Comparison of ENCODE assay signal across 18 cellular contexts in genomic region chr13:27302643-27303262, GRCh38. TPM values are rescaled to one million over a fixed set of nuclear protein-coding genes. Genes with fewer than 3 reads are reported as not detected.
DNase-seq lines count a peak whose midpoint lies in the region; ATAC-seq and TF ChIP-seq lines count a peak whose summit lies in the region.
"Had no signal": no experiment of that assay in that cellular context is flagged by ENCODE, and none has a peak within 500 bp of the region (broad histone marks: within the 10 kb centered on the region; RNA-seq: fewer than 3 reads in every experiment).

No MANE protein-coding gene starts in this region.

- H3K27me3 ChIP-seq in DND-41 (ENCODE audit: insufficient read depth, low read length, poor library complexity) (peaks cover 23% of the 10 kb centered on the region), left lung (no peaks in the 10 kb centered on the region)

- no peak for DNase-seq in activated T-cell treated with anti-CD3 and anti-CD28 coated beads, Interleukin-2, amount 50 U/mL, for 72 hours
- no peak for DNase-seq in activated T-cell treated with anti-CD3 and anti-CD28 coated beads, Interleukin-2, amount 50 U/mL, for 48 hours
- DNase-seq in DND-41 (no peak), left lung (no peak), head of caudate nucleus (no peak), CD1c-positive myeloid dendritic cell (ENCODE audit: extremely low spot score) (no peak)
- peak; percentile 37 for DNase-seq in Jurkat, Clone E6-1 (ENCODE audit: low read depth, low spot score)
- DNase-seq in activated CD4-positive, alpha-beta memory T cell treated with anti-CD3 and anti-CD28 coated beads for 36 hours = no peak
- DNase-seq: ACHN; CD4-positive, alpha-beta memory T cell; DMS79 treated with DMSO at 0.1 percent for 48 hours; NCI-H187 treated with DMSO at 0.1 percent for 48 hours; NCI-H2171; NCI-H446; NCI-H69; RPMI8226; SJCRH30 had no signal

- H3K4me3 ChIP-seq in DND-41 (ENCODE audit: low read depth in 1 of 2, low read length in 2 of 2) (no peak overlapping the region), left lung (no peak overlapping the region)
- H3K4me3 ChIP-seq in Jurkat, Clone E6-1 (ENCODE audit: low read length) = no peak overlapping the region
- H3K4me3 ChIP-seq: HAP-1, SJCRH30 had no signal

- no peak overlapping the region for H3K27ac ChIP-seq in DND-41 (ENCODE audit: low read length)
- peak overlapping the region in 1 of 2 donors; percentile 38 for H3K27ac ChIP-seq in left lung
- H3K27ac ChIP-seq: SJCRH30 had no signal

- peak overlapping the region in 1 of 2 donors; percentile 14 for H3K4me3 Mint-ChIP-seq in activated T-cell treated with anti-CD3 and anti-CD28 coated beads, Interleukin-2, amount 50 U/mL, for 72 hours
- no peak overlapping the region for H3K4me3 Mint-ChIP-seq in activated CD4-positive, alpha-beta memory T cell treated with anti-CD3 and anti-CD28 coated beads for 36 hours

- no peak for ATAC-seq in activated T-cell treated with anti-CD3 and anti-CD28 coated beads, Interleukin-2, amount 50 U/mL, for 72 hours (replicated peaks in 1 of 2)
- ATAC-seq in DND-41 (ENCODE audit: insufficient read depth, low read depth) (0 out of 3 replicates have a peak, but pooled peaks have one; percentile 29), left lung (peak; percentile 72)

- no peak overlapping the region for H3K4me2 ChIP-seq in DND-41 (ENCODE audit: insufficient read depth, low read length)

- H3K9me3 ChIP-seq in DND-41 (ENCODE audit: insufficient read depth, low read length, severe bottlenecking) (no peaks in the 10 kb centered on the region), left lung (no peaks in the 10 kb centered on the region)
- H3K9me3 ChIP-seq: HAP-1, SJCRH30 had no signal

- H3K36me3 ChIP-seq in DND-41 (ENCODE audit: insufficient read depth, low read length) (no peaks in the 10 kb centered on the region), left lung (no peaks in the 10 kb centered on the region)
- H3K36me3 ChIP-seq: HAP-1, SJCRH30 had no signal

- H3K4me1 Mint-ChIP-seq in activated T-cell treated with anti-CD3 and anti-CD28 coated beads, Interleukin-2, amount 50 U/mL, for 72 hours (ENCODE audit: low read depth) = peaks cover 28% of the 10 kb centered on the region
- H3K4me1 Mint-ChIP-seq in activated CD4-positive, alpha-beta memory T cell treated with anti-CD3 and anti-CD28 coated beads for 36 hours (ENCODE audit: low read depth) = peaks cover 12% of the 10 kb centered on the region

- no peak overlapping the region for H2AFZ ChIP-seq in DND-41 (ENCODE audit: low read depth, low read length)

- intact Hi-C loops in left lung (cut with DNase I) = no loop called here
- intact Hi-C loops in activated CD4-positive, alpha-beta memory T cell treated with anti-CD3 and anti-CD28 coated beads for 36 hours (cut with micrococcal nuclease) = no loop called here
- intact Hi-C loops in head of caudate nucleus (cut with DNase I) = no loop called here

- no peaks in the 10 kb centered on the region for H3K36me3 Mint-ChIP-seq in activated T-cell treated with anti-CD3 and anti-CD28 coated beads, Interleukin-2, amount 50 U/mL, for 72 hours (ENCODE audit: insufficient read depth in 2 of 2)
- no peaks in the 10 kb centered on the region for H3K36me3 Mint-ChIP-seq in activated CD4-positive, alpha-beta memory T cell treated with anti-CD3 and anti-CD28 coated beads for 36 hours
- H3K36me3 Mint-ChIP-seq: CD4-positive, alpha-beta memory T cell had no signal

- no peaks in the 10 kb centered on the region for H3K4me1 ChIP-seq in DND-41 (ENCODE audit: insufficient read depth, low read length)
- no peaks in the 10 kb centered on the region for H3K4me1 ChIP-seq in left lung
- H3K4me1 ChIP-seq: HAP-1, SJCRH30 had no signal

- POLR2A ChIA-PET in activated CD4-positive, alpha-beta memory T cell treated with anti-CD3 and anti-CD28 coated beads for 36 hours (lab: Charles Lee) = no interaction called here

- H3K9me3 Mint-ChIP-seq in activated T-cell treated with anti-CD3 and anti-CD28 coated beads, Interleukin-2, amount 50 U/mL, for 72 hours = no peaks in the 10 kb centered on the region
- no peaks in the 10 kb centered on the region for H3K9me3 Mint-ChIP-seq in activated CD4-positive, alpha-beta memory T cell treated with anti-CD3 and anti-CD28 coated beads for 36 hours

- H3K27me3 Mint-ChIP-seq in activated T-cell treated with anti-CD3 and anti-CD28 coated beads, Interleukin-2, amount 50 U/mL, for 72 hours (ENCODE audit: low read depth) = no peaks in the 10 kb centered on the region
- peaks cover 2% of the 10 kb centered on the region for H3K27me3 Mint-ChIP-seq in activated CD4-positive, alpha-beta memory T cell treated with anti-CD3 and anti-CD28 coated beads for 36 hours

- H3K79me2 ChIP-seq in DND-41 (ENCODE audit: insufficient read depth, low read length) = no peaks in the 10 kb centered on the region

- TF ChIP-seq CTCF in DND-41 (IDR thresholded peaks at IDR 0.05; ENCODE audit: borderline replicate concordance, extremely low read depth, low read length, poor library complexity, severe bottlenecking) = no peak
- TF ChIP-seq CTCF in left lung (IDR thresholded peaks at IDR 0.05) = no peak

- H3K27ac Mint-ChIP-seq in activated T-cell treated with anti-CD3 and anti-CD28 coated beads, Interleukin-2, amount 50 U/mL, for 72 hours = peak overlapping the region; percentile 19
- H3K27ac Mint-ChIP-seq in activated CD4-positive, alpha-beta memory T cell treated with anti-CD3 and anti-CD28 coated beads for 36 hours = no peak overlapping the region

- CTCF ChIA-PET in activated CD4-positive, alpha-beta memory T cell treated with anti-CD3 and anti-CD28 coated beads for 36 hours (lab: Charles Lee) = interaction anchor here (1.2 kb wide), 2 partner anchors 56 to 317 kb away, joined by 3 to 5 read pairs; no protein-coding TSS in a partner anchor

- no peaks in the 10 kb centered on the region for H4K20me1 ChIP-seq in DND-41 (ENCODE audit: insufficient read depth, low read length)

- no peak overlapping the region for H3K9ac ChIP-seq in DND-41 (ENCODE audit: low read depth, low read length)

RNA-seq across cellular contexts. Expression of gene RASL11A, which starts 32.1 kb away (rescaled TPM):
- 1 to 10 TPM; 5.6 to 7.3 TPM for total RNA-seq in activated T-cell treated with anti-CD3 and anti-CD28 coated beads, Interleukin-2, amount 50 U/mL, for 72 hours
- polyA plus RNA-seq in Jurkat, Clone E6-1 (2012; ENCODE audit: insufficient read depth, insufficient read length) = 6.9 TPM
- 10 to 100 TPM; 12.2 to 12.6 TPM for total RNA-seq in left lung
- total RNA-seq in activated CD4-positive, alpha-beta memory T cell treated with anti-CD3 and anti-CD28 coated beads for 36 hours = 1 to 10 TPM; 4.8 to 6.8 TPM

RNA-seq across cellular contexts. Expression of gene RPL21, which starts 51.4 kb away (rescaled TPM):
- total RNA-seq in activated T-cell treated with anti-CD3 and anti-CD28 coated beads, Interleukin-2, amount 50 U/mL, for 72 hours = 1,000 to 10,000 TPM; 1,509 to 1,701 TPM
- polyA plus RNA-seq in Jurkat, Clone E6-1 (2012; ENCODE audit: insufficient read depth, insufficient read length) = 1,676 TPM
- 100 to 1,000 TPM; 737 to 814 TPM for total RNA-seq in left lung
- 1,000 to 10,000 TPM; 1,539 to 1,545 TPM for total RNA-seq in activated CD4-positive, alpha-beta memory T cell treated with anti-CD3 and anti-CD28 coated beads for 36 hours

Comparison
In these comparisons a context has a peak if more than half of its experiments do, and no peak if none do; other contexts are left out.
1. ATAC-seq: peak in DND-41 (single experiment) and left lung (single experiment); none in activated T-cell treated with anti-CD3 and anti-CD28 coated beads, Interleukin-2, amount 50 U/mL, for 72 hours (0 of 2).